Comparison of ENCODE assay signal across 13 cellular contexts in genomic region chr2:217851191-217852020, GRCh38.
A peak's percentile ranks its signal among the peaks of the same experiment; 100 is the strongest.
DNase-seq lines count a peak whose midpoint lies in the region; ATAC-seq and TF ChIP-seq lines count a peak whose summit lies in the region.
"Had no signal": no experiment of that assay in that cellular context is flagged by ENCODE, and none has a peak within 500 bp of the region (broad histone marks: within the 10 kb centered on the region; RNA-seq: fewer than 3 reads in every experiment).

No MANE protein-coding gene starts in this region.

- H3K27ac ChIP-seq in ascending aorta (peak overlapping the region; percentile 69 to 80), right atrium auricular region (peak overlapping the region; percentile 54 to 84), stomach (peak overlapping the region in 4 of 5 donors; percentile 69 to 82 (median 71))

- DNase-seq in H4 (ENCODE audit: low spot score) = peak; percentile 78
- DNase-seq in ascending aorta (ENCODE audit: low spot score in 2 of 2) = peak in 1 of 2 donors; percentile 84
- peak; percentile 75 for DNase-seq in right atrium auricular region (ENCODE audit: low spot score)
- DNase-seq in stomach = no peak
- no peak for DNase-seq in stimulated activated CD8-positive, alpha-beta memory T cell treated with anti-CD3 and anti-CD28 coated beads, Interleukin-4, amount 100 ng/mL, for 48 hours
- DNase-seq in H7 = no peak
- DNase-seq in NCI-H1105 treated with DMSO at 0.1 percent for 48 hours (lab: John Stamatoyannopoulos, UW) = no peak
- DNase-seq: activated naive CD4-positive, alpha-beta T cell; NCI-H2029 treated with DMSO at 0.1 percent for 48 hours; small intestine; stimulated activated naive CD8-positive, alpha-beta T cell treated with anti-CD3 and anti-CD28 coated beads, Interleukin-15, amount 100 ng/mL, for 72 hours; T-helper 17 cell had no signal

- intact Hi-C loops in ascending aorta (cut with DNase I) = no loop called here
- intact Hi-C loops in stomach (cut with DNase I; ENCODE audit: low total_unique reads) = no loop called here

- no peak for TF ChIP-seq CTCF in ascending aorta (IDR thresholded peaks at IDR 0.05)
- no peak for TF ChIP-seq CTCF in right atrium auricular region (IDR thresholded peaks at IDR 0.05)
- no peak for TF ChIP-seq CTCF in stomach (IDR thresholded peaks at IDR 0.05)

- H3K4me3 ChIP-seq in ascending aorta (peak overlapping the region in 1 of 2 donors; percentile 34), right atrium auricular region (peak overlapping the region in 1 of 2 donors; percentile 18), stomach (no peak overlapping the region), H7 (ENCODE audit: insufficient read depth, low read depth, low read length) (no peak overlapping the region)

- no peaks in the 10 kb centered on the region for H3K27me3 ChIP-seq in ascending aorta
- no peaks in the 10 kb centered on the region for H3K27me3 ChIP-seq in right atrium auricular region
- H3K27me3 ChIP-seq in stomach = no peaks in the 10 kb centered on the region
- no peaks in the 10 kb centered on the region for H3K27me3 ChIP-seq in H7 (ENCODE audit: control insufficient read depth, insufficient read depth, low read length)

- WGBS in stomach, 5 donors = 78 to 89% (median 80%) methylated on average over 2 of the region's 2 CpGs

- H3K36me3 ChIP-seq in ascending aorta (peaks cover 75 to 84% of the 10 kb centered on the region in 2 donors), right atrium auricular region (peaks cover 72% of the 10 kb centered on the region), stomach (peaks cover 48 to 79% (median 56%) of the 10 kb centered on the region in 4 donors), H7 (replicated peaks; ENCODE audit: control insufficient read depth, insufficient read depth, low read length) (no peaks in the 10 kb centered on the region)

- H3K9me3 ChIP-seq in ascending aorta (no peaks in the 10 kb centered on the region), right atrium auricular region (no peaks in the 10 kb centered on the region), stomach (no peaks in the 10 kb centered on the region)

- no peak for ATAC-seq in HG03354 (IDR thresholded peaks at IDR 0.05; ENCODE audit: poor library complexity, severe bottlenecking, unreplicated experiment)
- ATAC-seq: stimulated activated naive CD8-positive, alpha-beta T cell treated with anti-CD3 and anti-CD28 coated beads, Interleukin-15, amount 100 ng/mL, for 72 hours; T-helper 17 cell had no signal

- TF ChIP-seq EP300 in stomach (IDR thresholded peaks at IDR 0.05) = no peak

- TF ChIP-seq POLR2A in stomach (IDR thresholded peaks at IDR 0.05) = no peak

- H3K4me1 ChIP-seq in ascending aorta (peaks cover 68 to 98% of the 10 kb centered on the region in 2 donors), right atrium auricular region (peaks cover 0 to 98% of the 10 kb centered on the region in 2 donors), stomach (peaks cover 26 to 93% (median 67%) of the 10 kb centered on the region in 4 donors)

Comparison
In these comparisons a context has a peak if more than half of its experiments do, and no peak if none do; other contexts are left out.
1. DNase-seq: peak in H4 (single experiment) and right atrium auricular region (single experiment); none in stomach (single experiment), stimulated activated CD8-positive, alpha-beta memory T cell treated with anti-CD3 and anti-CD28 coated beads, Interleukin-4, amount 100 ng/mL, for 48 hours (single experiment), H7 (single experiment) and NCI-H1105 treated with DMSO at 0.1 percent for 48 hours (single experiment).
2. Peak in every context shown above with its lines, with median percentiles within 50 percentile points of each other: H3K27ac ChIP-seq.